Comparison of ENCODE assay signal across 15 cellular contexts in the genomic region with DNA sequence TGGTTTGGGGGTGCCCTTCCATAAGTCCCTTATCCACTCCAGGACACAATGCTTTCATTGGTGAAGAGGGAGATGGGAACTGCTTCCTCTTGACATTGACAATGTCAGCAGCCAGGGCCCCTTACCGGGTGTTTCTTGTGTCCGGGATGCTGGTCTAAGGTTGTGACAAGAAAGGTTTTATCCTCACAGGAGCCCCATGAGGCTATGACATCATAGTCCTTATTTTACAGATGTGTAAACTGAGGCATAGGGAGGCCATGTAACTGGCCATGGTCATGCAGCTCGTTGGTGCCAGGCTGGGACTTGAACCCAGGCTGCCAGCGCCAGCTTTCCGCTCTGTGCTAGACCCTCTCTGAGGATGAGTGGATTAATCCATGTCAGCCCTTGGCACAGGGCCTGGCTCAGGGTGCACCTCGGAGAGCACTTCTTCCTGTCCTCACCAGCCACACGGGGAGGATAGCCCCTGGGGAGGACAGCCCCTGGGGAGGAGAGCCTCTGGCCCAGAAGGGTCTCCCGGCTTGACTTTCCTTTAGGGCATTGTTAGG.
"Had no signal": no experiment of that assay in that cellular context is flagged by ENCODE, and none has a peak within 500 bp of the region (broad histone marks: within the 10 kb centered on the region; RNA-seq: fewer than 3 reads in every experiment).

No MANE protein-coding gene starts in this region.

- H3K27ac ChIP-seq: ascending aorta, pancreas, tibial artery, VCaP had no signal

- H3K27me3 ChIP-seq: ascending aorta, dorsolateral prefrontal cortex, pancreas had no signal

- H3K4me1 Mint-ChIP-seq: activated CD4-positive, alpha-beta memory T cell treated with anti-CD3 and anti-CD28 coated beads, Interleukin-2, amount 10 ng/mL, durations not matched to agents 7 days and 5 days; activated CD4-positive, alpha-beta T cell treated with anti-CD3 and anti-CD28 coated beads for 36 hours; stimulated activated memory B cell treated with anti-CD40 and anti-IgM and Interleukin-4, amounts not matched to agents 10 μg/mL and 1 μg/mL and 100 μg/mL, for 72 hours had no signal

- H3K4me3 ChIP-seq: ascending aorta, dorsolateral prefrontal cortex, lung, pancreas, tibial artery had no signal

- H3K9me3 Mint-ChIP-seq: activated CD4-positive, alpha-beta memory T cell treated with anti-CD3 and anti-CD28 coated beads, Interleukin-2, amount 10 ng/mL, durations not matched to agents 7 days and 5 days; activated T-helper 1 cell treated with anti-CD3 and anti-CD28 coated beads, Interleukin-12 subunit alpha, Interleukin-12 subunit beta, Interleukin-2, Interleukin-4 antibody, amounts not matched to agents 30 ng/mL and 10 ng/mL and 1 ng/mL, durations not matched to agents 14 hours and 24 hours and 36 hours; stimulated activated memory B cell treated with anti-CD40 and anti-IgM and Interleukin-4, amounts not matched to agents 10 μg/mL and 1 μg/mL and 100 μg/mL, for 72 hours had no signal

- H3K4me3 Mint-ChIP-seq: activated CD4-positive, alpha-beta memory T cell treated with anti-CD3 and anti-CD28 coated beads, Interleukin-2, amount 10 ng/mL, durations not matched to agents 7 days and 5 days; activated CD4-positive, alpha-beta T cell treated with anti-CD3 and anti-CD28 coated beads for 36 hours; activated T-helper 1 cell treated with anti-CD3 and anti-CD28 coated beads, Interleukin-12 subunit alpha, Interleukin-12 subunit beta, Interleukin-2, Interleukin-4 antibody, amounts not matched to agents 30 ng/mL and 10 ng/mL and 1 ng/mL, durations not matched to agents 14 hours and 24 hours and 36 hours; stimulated activated memory B cell treated with anti-CD40 and anti-IgM and Interleukin-4, amounts not matched to agents 10 μg/mL and 1 μg/mL and 100 μg/mL, for 72 hours had no signal

- H3K36me3 Mint-ChIP-seq: stimulated activated memory B cell treated with anti-CD40 and anti-IgM and Interleukin-4, amounts not matched to agents 10 μg/mL and 1 μg/mL and 100 μg/mL, for 72 hours had no signal

- DNase-seq: activated CD4-positive, alpha-beta memory T cell treated with anti-CD3 and anti-CD28 coated beads, Interleukin-2, amount 10 ng/mL, durations not matched to agents 7 days and 5 days; activated CD4-positive, alpha-beta T cell treated with anti-CD3 and anti-CD28 coated beads for 36 hours; activated naive CD4-positive, alpha-beta T cell treated with Interleukin-2 at 50 U/mL for 16 hours; erythroblast; left colon; midbrain had no signal

- H3K9me3 ChIP-seq: ascending aorta, pancreas, tibial artery had no signal

- H3K4me1 ChIP-seq: ascending aorta, pancreas, tibial artery had no signal

- H3K27me3 Mint-ChIP-seq: activated CD4-positive, alpha-beta memory T cell treated with anti-CD3 and anti-CD28 coated beads, Interleukin-2, amount 10 ng/mL, durations not matched to agents 7 days and 5 days; activated CD4-positive, alpha-beta T cell treated with anti-CD3 and anti-CD28 coated beads for 36 hours; stimulated activated memory B cell treated with anti-CD40 and anti-IgM and Interleukin-4, amounts not matched to agents 10 μg/mL and 1 μg/mL and 100 μg/mL, for 72 hours had no signal

- FAIRE-seq: bronchial epithelial cell, pancreas had no signal

- H3K27ac Mint-ChIP-seq: activated CD4-positive, alpha-beta memory T cell treated with anti-CD3 and anti-CD28 coated beads, Interleukin-2, amount 10 ng/mL, durations not matched to agents 7 days and 5 days; activated CD4-positive, alpha-beta T cell treated with anti-CD3 and anti-CD28 coated beads for 36 hours; activated T-helper 1 cell treated with anti-CD3 and anti-CD28 coated beads, Interleukin-12 subunit alpha, Interleukin-12 subunit beta, Interleukin-2, Interleukin-4 antibody, amounts not matched to agents 30 ng/mL and 10 ng/mL and 1 ng/mL, durations not matched to agents 14 hours and 24 hours and 36 hours; stimulated activated memory B cell treated with anti-CD40 and anti-IgM and Interleukin-4, amounts not matched to agents 10 μg/mL and 1 μg/mL and 100 μg/mL, for 72 hours had no signal

- H3K36me3 ChIP-seq: ascending aorta, pancreas, tibial artery had no signal

- ATAC-seq: activated CD4-positive, alpha-beta T cell treated with anti-CD3 and anti-CD28 coated beads for 36 hours; left colon; pancreas; stimulated activated memory B cell treated with anti-CD40 and anti-IgM and Interleukin-4, amounts not matched to agents 10 μg/mL and 1 μg/mL and 100 μg/mL, for 72 hours had no signal
